Comparison of ENCODE assay signal across 22 cellular contexts in genomic region chr18:26696318-26696717, GRCh38.
"Had no signal": no experiment of that assay in that cellular context is flagged by ENCODE, and none has a peak within 500 bp of the region (broad histone marks: within the 10 kb centered on the region; RNA-seq: fewer than 3 reads in every experiment).

No MANE protein-coding gene starts in this region.

- H3K4me3 ChIP-seq: breast epithelium, colonic mucosa, Peyer's patch, SJSA1 had no signal

- DNase-seq: activated CD4-positive, alpha-beta memory T cell treated with anti-CD3 and anti-CD28 coated beads, Interleukin-2, amount 10 ng/mL, durations not matched to agents 7 days and 5 days; activated CD4-positive, alpha-beta T cell treated with anti-CD3 and anti-CD28 coated beads for 36 hours; activated CD4-positive, alpha-beta T cell treated with anti-CD3 and anti-CD28 coated beads, Interleukin-2, amount 50 U/mL, for 1 hour; activated CD8-positive, alpha-beta memory T cell treated with anti-CD3 and anti-CD28 coated beads, Interleukin-2, amount 50 U/mL, for 48 hours; activated T-cell treated with anti-CD3 and anti-CD28 coated beads, Interleukin-2, amount 50 U/mL, for 1 hour; aorta; caudate nucleus; colonic mucosa; KG1; NCI-H1048; NCI-H146; NCI-H187 treated with DMSO at 0.1 percent for 48 hours; NCI-H2171; NCI-H226; NCI-H69; Peyer's patch; Right ventricle myocardium superior; WERI-Rb-1 had no signal

- H3K27me3 ChIP-seq: breast epithelium, colonic mucosa, Peyer's patch, SJSA1 had no signal

- H3K27ac ChIP-seq: breast epithelium, colonic mucosa, Peyer's patch, RWPE1, SJSA1, WERI-Rb-1 had no signal

- H3K4me1 ChIP-seq: breast epithelium, colonic mucosa, Peyer's patch, SJSA1 had no signal

- H3K36me3 ChIP-seq: breast epithelium, colonic mucosa, Peyer's patch, SJSA1, WERI-Rb-1 had no signal

- ATAC-seq: activated CD4-positive, alpha-beta T cell treated with anti-CD3 and anti-CD28 coated beads for 36 hours; SK-N-SH treated with all-trans-retinoic acid at 6 μM for 48 hours had no signal

- H3K9me3 ChIP-seq: colonic mucosa, Peyer's patch, SJSA1 had no signal
